Comparison of ENCODE assay signal across 16 cellular contexts in the genomic region with DNA sequence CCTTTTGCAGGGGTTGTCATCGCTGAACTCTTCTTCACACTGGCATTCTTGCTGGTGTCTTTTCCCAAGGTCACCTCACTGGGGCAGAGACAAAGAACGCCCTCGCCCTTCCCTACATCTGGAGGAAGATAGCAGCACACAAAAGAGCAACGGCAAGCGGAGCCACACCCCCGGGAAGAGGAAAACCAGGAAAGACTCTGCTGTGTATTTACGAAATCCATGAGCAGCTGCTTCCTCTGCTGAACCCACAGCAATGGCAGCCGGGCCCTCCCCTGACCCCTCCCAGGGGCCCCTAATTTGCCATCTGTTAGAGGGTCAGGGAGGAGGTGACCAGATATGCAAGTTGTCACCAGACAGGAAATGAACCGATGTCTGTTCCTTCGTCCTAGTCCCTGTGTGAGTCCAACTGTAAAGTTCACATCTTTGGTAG.
DNase-seq lines count a peak whose midpoint lies in the region; ATAC-seq and TF ChIP-seq lines count a peak whose summit lies in the region.
"Had no signal": no experiment of that assay in that cellular context is flagged by ENCODE, and none has a peak within 500 bp of the region (broad histone marks: within the 10 kb centered on the region; RNA-seq: fewer than 3 reads in every experiment).

No MANE protein-coding gene starts in this region.

- peak overlapping the region; percentile 93 for H3K27ac ChIP-seq in hepatocyte
- peak overlapping the region; percentile 72 for H3K27ac ChIP-seq in parathyroid adenoma
- H3K27ac ChIP-seq: C4-2B had no signal

- H3K27me3 Mint-ChIP-seq in Calu3 (ENCODE audit: unreplicated experiment) = no peaks in the 10 kb centered on the region
- H3K27me3 Mint-ChIP-seq: stimulated activated naive CD8-positive, alpha-beta T cell treated with anti-CD3 and anti-CD28 coated beads, Interleukin-15, amount 100 ng/mL, for 72 hours had no signal

- H3K9me2 ChIP-seq in hepatocyte (replicated peaks; ENCODE audit: insufficient read depth) = no peaks in the 10 kb centered on the region

- H3K9me3 ChIP-seq in hepatocyte (ENCODE audit: low read depth) = no peaks in the 10 kb centered on the region
- no peaks in the 10 kb centered on the region for H3K9me3 ChIP-seq in parathyroid adenoma (ENCODE audit: control insufficient read depth, low read length)
- H3K9me3 ChIP-seq: ovary had no signal

- H3K9ac ChIP-seq in parathyroid adenoma = no peak overlapping the region

- H2AFZ ChIP-seq in hepatocyte = no peak overlapping the region
- peak overlapping the region; percentile 28 for H2AFZ ChIP-seq in parathyroid adenoma

- 66% methylated on average over 10 of the region's 10 CpGs for WGBS in hepatocyte (ENCODE audit: low lambda C conversion rate, missing lambda C conversion rate)

- H3K27me3 ChIP-seq in hepatocyte (no peaks in the 10 kb centered on the region), parathyroid adenoma (ENCODE audit: control insufficient read depth, insufficient read depth, low read length) (no peaks in the 10 kb centered on the region)
- H3K27me3 ChIP-seq: ovary had no signal

- peaks cover 54% of the 10 kb centered on the region for H3K4me1 ChIP-seq in hepatocyte (ENCODE audit: insufficient read depth)
- H3K4me1 ChIP-seq in parathyroid adenoma = peaks cover 46% of the 10 kb centered on the region

- CTCF ChIA-PET in Calu3 (lab: Charles Lee) = no interaction called here

- TF ChIP-seq CTCF in hepatocyte (IDR thresholded peaks at IDR 0.05; ENCODE audit: poor library complexity) (no peak), parathyroid adenoma (IDR thresholded peaks at IDR 0.05) (no peak), Calu3 (IDR thresholded peaks at IDR 0.05; ENCODE audit: unreplicated experiment) (no peak)

- intact Hi-C loops in Calu3 (cut with micrococcal nuclease; ENCODE audit: unreplicated experiment) = no loop called here

- H3K36me3 ChIP-seq in hepatocyte (replicated peaks; ENCODE audit: insufficient read depth, low read depth) (no peaks in the 10 kb centered on the region), parathyroid adenoma (ENCODE audit: control insufficient read depth, insufficient read depth, low read length) (no peaks in the 10 kb centered on the region)
- H3K36me3 ChIP-seq: ovary had no signal

- no peak overlapping the region for H3K27ac Mint-ChIP-seq in Calu3 (ENCODE audit: unreplicated experiment)
- H3K27ac Mint-ChIP-seq: stimulated activated naive CD8-positive, alpha-beta T cell treated with anti-CD3 and anti-CD28 coated beads, Interleukin-15, amount 100 ng/mL, for 72 hours had no signal

- peaks cover 5% of the 10 kb centered on the region for H4K20me1 ChIP-seq in hepatocyte (ENCODE audit: insufficient read depth, poor library complexity, severe bottlenecking)

- H3K4me2 ChIP-seq in hepatocyte = peak overlapping the region; percentile 22
- peak overlapping the region; percentile 14 for H3K4me2 ChIP-seq in parathyroid adenoma (ENCODE audit: low read length)

- H3K36me3 Mint-ChIP-seq in Calu3 (ENCODE audit: insufficient read depth, unreplicated experiment) = peaks cover 19% of the 10 kb centered on the region

- H3K4me3 ChIP-seq in hepatocyte = no peak overlapping the region
- H3K4me3 ChIP-seq in parathyroid adenoma (ENCODE audit: low read depth, low read length) = no peak overlapping the region
- H3K4me3 ChIP-seq: ovary had no signal

- H3K4me3 Mint-ChIP-seq in Calu3 (ENCODE audit: low read depth, unreplicated experiment) = no peak overlapping the region
- H3K4me3 Mint-ChIP-seq: stimulated activated naive CD8-positive, alpha-beta T cell treated with anti-CD3 and anti-CD28 coated beads, Interleukin-15, amount 100 ng/mL, for 72 hours had no signal

- ATAC-seq in GM21390 (IDR thresholded peaks at IDR 0.05; ENCODE audit: unreplicated experiment) = no peak
- ATAC-seq: activated naive CD4-positive, alpha-beta T cell treated with anti-CD3 and anti-CD28 coated beads, Interleukin-2, amount 50 U/mL, for 72 hours; stimulated activated naive CD8-positive, alpha-beta T cell treated with anti-CD3 and anti-CD28 coated beads, Interleukin-15, amount 100 ng/mL, for 72 hours had no signal

- H3K9me3 Mint-ChIP-seq in Calu3 (ENCODE audit: low read depth, unreplicated experiment) = no peaks in the 10 kb centered on the region

- BruUV-seq in Calu3 (replicated peaks; lab: Mats Ljungman, UMichigan) = no TSS peak

- DNase-seq in KBM-7 = peak; percentile 88
- peak; percentile 65 for DNase-seq in SKM-1 treated with dmso at 0.1 percent for 144 hours (lab: John Stamatoyannopoulos, UW; ENCODE audit: unreplicated experiment)
- no peak for DNase-seq in hepatocyte (ENCODE audit: low spot score)
- no peak for DNase-seq in stimulated activated CD4-positive, alpha-beta T cell treated with anti-CD3 and anti-CD28 coated beads, Interleukin-2, amount 100 ng/mL, for 24 hours
- no peak for DNase-seq in AG08396 (ENCODE audit: low spot score)
- no peak for DNase-seq in Calu3
- DNase-seq: GF-D8; Karpas-422; NCI-H2081; RPMI8226; stimulated activated naive CD8-positive, alpha-beta T cell treated with anti-CD3 and anti-CD28 coated beads, Interleukin-15, amount 100 ng/mL, for 72 hours had no signal

- peaks cover 20% of the 10 kb centered on the region for H3K4me1 Mint-ChIP-seq in Calu3 (ENCODE audit: low read depth, unreplicated experiment)
- H3K4me1 Mint-ChIP-seq: stimulated activated naive CD8-positive, alpha-beta T cell treated with anti-CD3 and anti-CD28 coated beads, Interleukin-15, amount 100 ng/mL, for 72 hours had no signal

- in situ Hi-C loops in KBM-7 (cut with MboI; ENCODE audit: low pct_unique_long_range_greater_than_20kb, low sequenced_read_pairs) = no loop called here

- H3K79me2 ChIP-seq in hepatocyte (peaks cover 77% of the 10 kb centered on the region), parathyroid adenoma (peaks cover 3% of the 10 kb centered on the region)

Comparison
In these comparisons a context has a peak if more than half of its experiments do, and no peak if none do; other contexts are left out.
1. DNase-seq: peak in KBM-7 (single experiment) and SKM-1 treated with dmso at 0.1 percent for 144 hours (single experiment); none in hepatocyte (single experiment), stimulated activated CD4-positive, alpha-beta T cell treated with anti-CD3 and anti-CD28 coated beads, Interleukin-2, amount 100 ng/mL, for 24 hours (0 of 2), AG08396 (single experiment) and Calu3 (single experiment).